ENCODE assay signal across 23 cellular contexts in the genomic region with DNA sequence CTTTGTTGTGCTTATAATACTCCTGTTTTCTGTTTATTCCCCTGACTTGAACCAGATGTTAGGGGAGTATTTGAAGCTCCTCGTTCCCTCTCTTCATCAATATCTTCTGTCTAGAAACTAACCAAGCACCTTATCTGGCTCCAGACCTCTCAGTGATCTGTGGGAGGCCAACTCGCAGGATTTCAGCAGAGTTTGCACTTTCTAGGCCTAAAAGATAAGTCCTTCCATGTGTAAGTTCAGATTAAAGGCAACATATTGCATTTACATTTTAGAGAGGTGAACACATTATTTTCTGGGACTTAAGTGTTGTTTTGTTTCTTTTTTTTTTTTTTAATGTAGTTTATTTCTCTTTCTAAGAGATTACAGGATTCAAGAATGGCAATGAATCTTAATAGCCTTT.
"Had no signal": no experiment of that assay in that cellular context is flagged by ENCODE, and none has a peak within 500 bp of the region (broad histone marks: within the 10 kb centered on the region; RNA-seq: fewer than 3 reads in every experiment).

No MANE protein-coding gene starts in this region.

- H3K4me3 ChIP-seq: gastroesophageal sphincter, hepatocyte, left ventricle myocardium inferior, pancreas, right atrium auricular region, stomach, suprapubic skin had no signal

- H3K4me1 Mint-ChIP-seq: activated naive CD4-positive, alpha-beta T cell treated with anti-CD3 and anti-CD28 coated beads, Interleukin-2, amount 50 U/mL, for 24 hours; central memory CD8-positive, alpha-beta T cell; stimulated activated naive B cell treated with anti-CD40 and anti-IgM and Interleukin-4, amounts not matched to agents 10 μg/mL and 1 μg/mL and 100 μg/mL, for 72 hours had no signal

- ATAC-seq: activated CD4-positive, alpha-beta T cell treated with anti-CD3 and anti-CD28 coated beads for 36 hours; activated naive CD8-positive, alpha-beta T cell treated with anti-CD3 and anti-CD28 coated beads, Interleukin-2, amount 50 U/mL, for 24 hours; gastroesophageal sphincter; pancreas; stimulated activated naive B cell treated with anti-CD40 and anti-IgM and Interleukin-4, amounts not matched to agents 10 μg/mL and 1 μg/mL and 100 μg/mL, for 72 hours had no signal

- H3K4me3 Mint-ChIP-seq: activated CD4-positive, alpha-beta T cell treated with anti-CD3 and anti-CD28 coated beads for 36 hours; activated naive CD4-positive, alpha-beta T cell treated with anti-CD3 and anti-CD28 coated beads, Interleukin-2, amount 50 U/mL, for 24 hours; activated naive CD8-positive, alpha-beta T cell treated with anti-CD3 and anti-CD28 coated beads, Interleukin-2, amount 50 U/mL, for 24 hours; central memory CD8-positive, alpha-beta T cell; dendritic cell treated with granulocyte-macrophage colony-stimulating factor and Interleukin-4, amounts not matched to agents 40 ng/mL and 50 ng/mL, for 4 days; nephron progenitor cell; stimulated activated naive B cell treated with anti-CD40 and anti-IgM and Interleukin-4, amounts not matched to agents 10 μg/mL and 1 μg/mL and 100 μg/mL, for 72 hours had no signal

- H3K27ac ChIP-seq: hepatocyte, pancreas, suprapubic skin had no signal

- H2AFZ ChIP-seq: hepatocyte had no signal

- DNase-seq: activated CD4-positive, alpha-beta T cell treated with anti-CD3 and anti-CD28 coated beads for 36 hours; activated CD4-positive, CD25-positive, alpha-beta regulatory T cell; activated naive CD8-positive, alpha-beta T cell treated with anti-CD3 and anti-CD28 coated beads, Interleukin-2, amount 50 U/mL, for 24 hours; activated T-cell treated with anti-CD3 and anti-CD28 coated beads, Interleukin-2, amount 50 U/mL, for 1 hour; islet precursor cell; left ventricle myocardium inferior; nephron progenitor cell; pancreas; stimulated activated CD4-positive, alpha-beta T cell treated with anti-CD3 and anti-CD28 coated beads, Interleukin-15, amount 100 ng/mL, for 24 hours; stimulated activated CD4-positive, alpha-beta T cell treated with anti-CD3 and anti-CD28 coated beads, Interleukin-2, amount 100 ng/mL, for 24 hours; stimulated activated naive B cell treated with anti-CD40 and anti-IgM and Interleukin-4, amounts not matched to agents 10 μg/mL and 1 μg/mL and 100 μg/mL, for 72 hours; stomach; T-helper 1 cell; T-helper 9 cell; tibial artery had no signal

- H3K27ac Mint-ChIP-seq: activated CD4-positive, alpha-beta T cell treated with anti-CD3 and anti-CD28 coated beads for 36 hours; activated naive CD4-positive, alpha-beta T cell treated with anti-CD3 and anti-CD28 coated beads, Interleukin-2, amount 50 U/mL, for 24 hours; activated naive CD8-positive, alpha-beta T cell treated with anti-CD3 and anti-CD28 coated beads, Interleukin-2, amount 50 U/mL, for 24 hours; dendritic cell treated with granulocyte-macrophage colony-stimulating factor and Interleukin-4, amounts not matched to agents 40 ng/mL and 50 ng/mL, for 4 days; nephron progenitor cell; stimulated activated naive B cell treated with anti-CD40 and anti-IgM and Interleukin-4, amounts not matched to agents 10 μg/mL and 1 μg/mL and 100 μg/mL, for 72 hours had no signal

- H3K79me2 ChIP-seq: hepatocyte had no signal

- H3K4me1 ChIP-seq: pancreas had no signal

- H3K36me3 ChIP-seq: gastroesophageal sphincter, left ventricle myocardium inferior, pancreas, right atrium auricular region, stomach, suprapubic skin, tibial artery had no signal

- H3K27me3 Mint-ChIP-seq: activated CD4-positive, alpha-beta T cell treated with anti-CD3 and anti-CD28 coated beads for 36 hours; activated naive CD4-positive, alpha-beta T cell treated with anti-CD3 and anti-CD28 coated beads, Interleukin-2, amount 50 U/mL, for 24 hours; activated naive CD8-positive, alpha-beta T cell treated with anti-CD3 and anti-CD28 coated beads, Interleukin-2, amount 50 U/mL, for 24 hours; central memory CD8-positive, alpha-beta T cell; dendritic cell treated with granulocyte-macrophage colony-stimulating factor and Interleukin-4, amounts not matched to agents 40 ng/mL and 50 ng/mL, for 4 days; stimulated activated naive B cell treated with anti-CD40 and anti-IgM and Interleukin-4, amounts not matched to agents 10 μg/mL and 1 μg/mL and 100 μg/mL, for 72 hours had no signal

- H3K27me3 ChIP-seq: gastroesophageal sphincter, hepatocyte, pancreas, right atrium auricular region, stomach, suprapubic skin, tibial artery had no signal

- H3K9me3 ChIP-seq: gastroesophageal sphincter, left ventricle myocardium inferior, pancreas, right atrium auricular region, stomach, suprapubic skin, tibial artery had no signal

- H3K9me3 Mint-ChIP-seq: activated naive CD4-positive, alpha-beta T cell treated with anti-CD3 and anti-CD28 coated beads, Interleukin-2, amount 50 U/mL, for 24 hours; activated naive CD8-positive, alpha-beta T cell treated with anti-CD3 and anti-CD28 coated beads, Interleukin-2, amount 50 U/mL, for 24 hours; central memory CD8-positive, alpha-beta T cell; dendritic cell treated with granulocyte-macrophage colony-stimulating factor and Interleukin-4, amounts not matched to agents 40 ng/mL and 50 ng/mL, for 4 days had no signal

- FAIRE-seq: bronchial epithelial cell, pancreas had no signal
